Comparison of ENCODE assay signal across 27 cellular contexts in the genomic region with DNA sequence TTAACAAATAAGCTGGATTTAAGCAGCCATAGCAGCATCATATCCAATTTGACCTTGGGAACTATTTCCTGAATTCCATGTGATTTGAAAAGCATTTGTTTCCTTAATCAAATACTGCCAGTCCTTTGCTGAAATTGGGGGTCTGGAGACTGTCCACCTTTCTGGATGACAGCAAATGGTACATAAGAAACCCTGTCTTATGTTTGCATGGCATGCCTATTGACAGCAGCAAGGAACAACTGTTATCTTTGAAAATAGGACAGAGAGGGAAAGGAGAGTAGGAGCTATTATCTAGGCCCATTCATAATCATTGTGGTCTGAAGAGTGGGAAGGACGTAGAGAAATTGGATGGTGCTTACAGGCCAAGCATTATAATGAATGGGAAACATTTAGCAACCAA.
"Had no signal": no experiment of that assay in that cellular context is flagged by ENCODE, and none has a peak within 500 bp of the region (broad histone marks: within the 10 kb centered on the region; RNA-seq: fewer than 3 reads in every experiment).

No MANE protein-coding gene starts in this region.

- ATAC-seq: left colon; left lung; lower lobe of right lung; natural killer cell; right lobe of liver; stimulated activated memory B cell treated with anti-CD40 and anti-IgM and Interleukin-4, amounts not matched to agents 10 μg/mL and 1 μg/mL and 100 μg/mL, for 72 hours; stimulated activated naive CD8-positive, alpha-beta T cell treated with anti-CD3 and anti-CD28 coated beads, Interleukin-15, amount 100 ng/mL, for 72 hours had no signal

- H3K4me3 Mint-ChIP-seq: immature natural killer cell; naive B cell; natural killer cell; nephron progenitor cell; stimulated activated memory B cell treated with anti-CD40 and anti-IgM and Interleukin-4, amounts not matched to agents 10 μg/mL and 1 μg/mL and 100 μg/mL, for 72 hours; stimulated activated naive CD8-positive, alpha-beta T cell treated with anti-CD3 and anti-CD28 coated beads, Interleukin-15, amount 100 ng/mL, for 72 hours had no signal

- DNase-seq: hypothalamus; immature natural killer cell; kidney; left colon; left lung; lower lobe of right lung; mammary epithelial cell; mesenchymal stem cell; naive B cell; natural killer cell; nephron progenitor cell; ovary; right lobe of liver; stimulated activated CD4-positive, alpha-beta T cell treated with anti-CD3 and anti-CD28 coated beads, Interleukin-1b, Interleukin-23, amount 100 ng/mL, for 48 hours; stimulated activated CD4-positive, alpha-beta T cell treated with anti-CD3 and anti-CD28 coated beads, Interleukin-2, amount 100 ng/mL, for 48 hours; stimulated activated CD4-positive, alpha-beta T cell treated with anti-CD3 and anti-CD28 coated beads, Interleukin-4, amount 100 ng/mL, for 4 hours; stimulated activated CD8-positive, alpha-beta memory T cell treated with anti-CD3 and anti-CD28 coated beads, Interleukin-4, amount 100 ng/mL, for 48 hours; stimulated activated naive CD4-positive, alpha-beta T cell treated with Interleukin-2 at 50 U/mL for 16 hours; stimulated activated naive CD8-positive, alpha-beta T cell treated with anti-CD3 and anti-CD28 coated beads, Interleukin-15, amount 100 ng/mL, for 72 hours; substantia nigra; upper lobe of left lung had no signal

- H3K4me3 ChIP-seq: left lung, lower lobe of right lung, ovary, right atrium auricular region, right lobe of liver, smooth muscle cell, tibial nerve, upper lobe of left lung, vagina had no signal

- H3K9me3 Mint-ChIP-seq: nephron progenitor cell had no signal

- H3K4me1 ChIP-seq: left lung, lower lobe of right lung, right atrium auricular region, right lobe of liver, tibial nerve, upper lobe of left lung, vagina had no signal

- H3K36me3 Mint-ChIP-seq: naive B cell; stimulated activated memory B cell treated with anti-CD40 and anti-IgM and Interleukin-4, amounts not matched to agents 10 μg/mL and 1 μg/mL and 100 μg/mL, for 72 hours had no signal

- H3K27ac Mint-ChIP-seq: immature natural killer cell; natural killer cell; nephron progenitor cell; progenitor cell of endocrine pancreas; stimulated activated memory B cell treated with anti-CD40 and anti-IgM and Interleukin-4, amounts not matched to agents 10 μg/mL and 1 μg/mL and 100 μg/mL, for 72 hours had no signal

- H3K27me3 ChIP-seq: left lung, ovary, right atrium auricular region, right lobe of liver, tibial nerve, upper lobe of left lung, vagina had no signal

- H3K27me3 Mint-ChIP-seq: naive B cell; progenitor cell of endocrine pancreas; stimulated activated memory B cell treated with anti-CD40 and anti-IgM and Interleukin-4, amounts not matched to agents 10 μg/mL and 1 μg/mL and 100 μg/mL, for 72 hours; stimulated activated naive CD8-positive, alpha-beta T cell treated with anti-CD3 and anti-CD28 coated beads, Interleukin-15, amount 100 ng/mL, for 72 hours had no signal

- H3K36me3 ChIP-seq: left lung, lower lobe of right lung, ovary, right atrium auricular region, right lobe of liver, tibial nerve, upper lobe of left lung, vagina had no signal

- H3K4me2 ChIP-seq: smooth muscle cell had no signal

- H3K4me1 Mint-ChIP-seq: immature natural killer cell; naive B cell; natural killer cell; stimulated activated memory B cell treated with anti-CD40 and anti-IgM and Interleukin-4, amounts not matched to agents 10 μg/mL and 1 μg/mL and 100 μg/mL, for 72 hours; stimulated activated naive CD8-positive, alpha-beta T cell treated with anti-CD3 and anti-CD28 coated beads, Interleukin-15, amount 100 ng/mL, for 72 hours had no signal

- H3K27ac ChIP-seq: left lung, lower lobe of right lung, ovary, right atrium auricular region, right lobe of liver, tibial nerve, upper lobe of left lung, vagina had no signal

- H3K9me3 ChIP-seq: lower lobe of right lung, ovary, right atrium auricular region, right lobe of liver, tibial nerve, upper lobe of left lung, vagina had no signal
